ENCODE assay signal across 30 cellular contexts in the genomic region with DNA sequence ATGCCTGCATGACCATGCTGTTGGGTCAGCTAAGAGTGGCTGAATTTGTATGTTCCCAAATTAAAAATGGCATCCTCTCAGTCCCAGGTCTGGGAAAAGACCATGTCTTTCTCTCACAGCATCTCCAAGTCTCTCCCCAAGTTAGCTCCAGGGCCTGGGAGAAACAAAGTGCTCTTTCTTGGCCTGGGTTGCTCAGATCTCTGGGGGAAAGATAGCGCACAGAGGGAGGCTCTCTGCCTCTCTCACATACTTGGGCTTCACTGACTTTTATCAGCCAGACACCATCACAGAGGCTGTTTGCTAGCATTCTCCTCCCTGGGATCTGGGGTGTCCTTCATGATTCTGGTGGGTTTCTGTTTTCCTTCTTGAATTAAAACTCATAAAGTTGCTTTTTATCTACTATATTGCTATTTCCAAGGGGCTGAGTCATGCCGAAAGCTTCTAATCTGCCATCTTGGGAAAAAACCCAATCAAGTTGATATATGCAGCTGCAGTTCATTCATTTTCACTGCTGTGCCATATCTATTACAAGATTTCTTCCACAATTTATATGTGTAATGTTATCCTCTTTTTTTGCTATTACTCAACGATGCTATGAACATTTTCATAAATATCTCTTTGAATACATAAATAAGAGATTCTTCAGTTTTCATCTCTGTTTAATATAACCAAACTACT.
"Had no signal": no experiment of that assay in that cellular context is flagged by ENCODE, and none has a peak within 500 bp of the region (broad histone marks: within the 10 kb centered on the region; RNA-seq: fewer than 3 reads in every experiment).

No MANE protein-coding gene starts in this region.

- FAIRE-seq: astrocyte, endothelial cell of umbilical vein, islet of Langerhans had no signal

- H3K9me3 ChIP-seq: left lung, right lobe of liver, testis, transverse colon had no signal

- H3K27me3 ChIP-seq: brain microvascular endothelial cell, left lung, right lobe of liver, testis, transverse colon had no signal

- H2AFZ ChIP-seq: parathyroid adenoma had no signal

- DNase-seq: activated CD4-positive, alpha-beta T cell treated with anti-CD3 and anti-CD28 coated beads for 48 hours; activated CD4-positive, alpha-beta T cell treated with anti-CD3 and anti-CD28 coated beads, Interleukin-2, amount 50 U/mL, for 48 hours; activated CD8-positive, alpha-beta memory T cell treated with anti-CD3 and anti-CD28 coated beads for 24 hours; activated effector memory CD4-positive, alpha-beta T cell treated with anti-CD3 and anti-CD28 coated beads, Interleukin-2, amount 50 U/mL, for 16 hours; activated naive CD4-positive, alpha-beta T cell treated with anti-CD3 and anti-CD28 coated beads for 36 hours; activated naive CD8-positive, alpha-beta T cell treated with anti-CD3 and anti-CD28 coated beads, Interleukin-2, amount 10 ng/mL, durations not matched to agents 7 days and 5 days; brain microvascular endothelial cell; dorsolateral prefrontal cortex; effector memory CD8-positive, alpha-beta T cell; foreskin melanocyte; left lung; naive B cell; nephron progenitor cell; nucleus accumbens; right lobe of liver; stimulated activated CD4-positive, alpha-beta T cell treated with anti-CD3 and anti-CD28 coated beads, Interleukin-2, amount 100 ng/mL, for 48 hours; stimulated activated naive CD8-positive, alpha-beta T cell treated with anti-CD3 and anti-CD28 coated beads, Interleukin-15, Interleukin-2, amounts not matched to agents 100 U/mL and 50 U/mL, for 24 hours; T-helper 17 cell; T1000; testis; transverse colon; WERI-Rb-1 had no signal

- H3K9ac ChIP-seq: parathyroid adenoma had no signal

- H3K4me1 Mint-ChIP-seq: activated naive CD8-positive, alpha-beta T cell treated with anti-CD3 and anti-CD28 coated beads, Interleukin-2, amount 10 ng/mL, durations not matched to agents 7 days and 5 days; naive B cell; nephron progenitor cell; T-helper 17 cell had no signal

- H3K4me3 Mint-ChIP-seq: activated naive CD4-positive, alpha-beta T cell treated with anti-CD3 and anti-CD28 coated beads for 36 hours; activated naive CD8-positive, alpha-beta T cell treated with anti-CD3 and anti-CD28 coated beads, Interleukin-2, amount 10 ng/mL, durations not matched to agents 7 days and 5 days; activated T-helper 1 cell treated with anti-CD3 and anti-CD28 coated beads, Interleukin-12 subunit alpha, Interleukin-12 subunit beta, Interleukin-2, Interleukin-4 antibody, amounts not matched to agents 30 ng/mL and 10 ng/mL and 1 ng/mL, durations not matched to agents 14 hours and 24 hours and 36 hours; effector memory CD8-positive, alpha-beta T cell; naive B cell; nephron progenitor cell; T-helper 17 cell had no signal

- H3K27ac ChIP-seq: brain microvascular endothelial cell, coronary artery, dorsolateral prefrontal cortex, left lung, parathyroid adenoma, right lobe of liver, testis, transverse colon, WERI-Rb-1 had no signal

- H3K79me2 ChIP-seq: parathyroid adenoma had no signal

- H3K4me1 ChIP-seq: left lung, parathyroid adenoma, right lobe of liver, testis, transverse colon had no signal

- ATAC-seq: activated CD4-positive, CD25-positive, alpha-beta regulatory T cell treated with anti-CD3 and anti-CD28 coated beads, Interleukin-2, amount 50 U/mL, for 24 hours; effector memory CD8-positive, alpha-beta T cell; left lung; right lobe of liver; stimulated activated naive CD8-positive, alpha-beta T cell treated with anti-CD3 and anti-CD28 coated beads, Interleukin-15, Interleukin-2, amounts not matched to agents 100 U/mL and 50 U/mL, for 24 hours; T-helper 17 cell had no signal

- H3K9me3 Mint-ChIP-seq: activated naive CD4-positive, alpha-beta T cell treated with anti-CD3 and anti-CD28 coated beads for 36 hours; activated naive CD8-positive, alpha-beta T cell treated with anti-CD3 and anti-CD28 coated beads, Interleukin-2, amount 10 ng/mL, durations not matched to agents 7 days and 5 days; activated T-helper 1 cell treated with anti-CD3 and anti-CD28 coated beads, Interleukin-12 subunit alpha, Interleukin-12 subunit beta, Interleukin-2, Interleukin-4 antibody, amounts not matched to agents 30 ng/mL and 10 ng/mL and 1 ng/mL, durations not matched to agents 14 hours and 24 hours and 36 hours; effector memory CD8-positive, alpha-beta T cell; naive B cell; nephron progenitor cell had no signal

- H3K27ac Mint-ChIP-seq: activated naive CD4-positive, alpha-beta T cell treated with anti-CD3 and anti-CD28 coated beads for 36 hours; activated naive CD8-positive, alpha-beta T cell treated with anti-CD3 and anti-CD28 coated beads, Interleukin-2, amount 10 ng/mL, durations not matched to agents 7 days and 5 days; activated T-helper 1 cell treated with anti-CD3 and anti-CD28 coated beads, Interleukin-12 subunit alpha, Interleukin-12 subunit beta, Interleukin-2, Interleukin-4 antibody, amounts not matched to agents 30 ng/mL and 10 ng/mL and 1 ng/mL, durations not matched to agents 14 hours and 24 hours and 36 hours; effector memory CD8-positive, alpha-beta T cell; nephron progenitor cell; T-helper 17 cell had no signal

- H3K36me3 Mint-ChIP-seq: activated naive CD8-positive, alpha-beta T cell treated with anti-CD3 and anti-CD28 coated beads, Interleukin-2, amount 10 ng/mL, durations not matched to agents 7 days and 5 days; naive B cell had no signal

- H3K36me3 ChIP-seq: brain microvascular endothelial cell, left lung, right lobe of liver, transverse colon, WERI-Rb-1 had no signal

- H3K4me3 ChIP-seq: coronary artery, dorsolateral prefrontal cortex, left lung, lung, right lobe of liver, testis, transverse colon had no signal
